In genomic region chr17:57653279-57653678, GRCh38 we compare ENCODE assay signal across 6 cellular contexts.
"Had no signal": no experiment of that assay in that cellular context is flagged by ENCODE, and none has a peak within 500 bp of the region (broad histone marks: within the 10 kb centered on the region; RNA-seq: fewer than 3 reads in every experiment).

No MANE protein-coding gene starts in this region.

- H3K9ac ChIP-seq: GM23248 had no signal

- DNase-seq: GM23248, GOT3, H9, HCEC 1CT, IMR-90 had no signal

- H3K4me3 ChIP-seq: GM23248, K562 had no signal

- ATAC-seq: K562 had no signal

- H3K27ac ChIP-seq: GM23248 had no signal

- H3K9me3 Mint-ChIP-seq: H9 had no signal

- H3K4me3 Mint-ChIP-seq: H9 had no signal
